8 cellular contexts compared by ENCODE assay signal in the genomic region with DNA sequence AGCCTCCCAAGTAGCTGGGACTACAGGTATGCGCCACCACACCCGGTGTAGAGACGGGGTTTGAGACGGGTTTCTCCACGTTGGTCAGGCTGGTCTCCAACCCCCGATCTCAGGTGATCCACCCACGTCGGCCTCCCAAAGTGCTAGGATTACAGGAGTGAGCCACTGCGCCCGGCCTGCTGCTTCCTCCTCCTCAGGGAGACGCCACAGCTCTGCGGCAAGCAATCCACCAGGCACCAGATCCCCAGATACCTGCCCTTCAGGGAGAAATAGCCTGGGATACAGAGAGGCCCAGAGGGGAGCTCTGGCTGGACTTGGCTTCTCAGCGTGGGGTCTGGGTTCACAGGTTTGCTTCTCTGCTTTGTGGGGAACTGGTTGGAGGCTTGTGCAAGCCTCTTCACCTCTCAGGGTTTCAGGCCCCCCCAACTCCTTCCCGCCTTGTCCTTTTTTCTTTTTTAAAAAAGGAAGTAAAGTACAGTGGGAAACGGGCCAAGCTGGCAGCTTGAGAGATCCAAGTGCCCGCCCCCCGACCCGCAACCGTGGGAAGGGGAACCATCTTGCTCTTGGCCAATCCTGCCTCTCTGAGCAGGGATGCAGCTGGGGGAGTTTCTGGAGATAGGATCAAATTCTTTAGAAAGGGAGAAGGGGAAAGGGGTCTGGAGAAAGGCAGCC. TPM values are rescaled to one million over a fixed set of nuclear protein-coding genes. Genes with fewer than 3 reads are reported as not detected.
A peak's percentile ranks its signal among the peaks of the same experiment; 100 is the strongest.
DNase-seq lines count a peak whose midpoint lies in the region; ATAC-seq and TF ChIP-seq lines count a peak whose summit lies in the region.

No MANE protein-coding gene starts in this region.

- H3K36me3 Mint-ChIP-seq in activated T-helper 1 cell treated with anti-CD3 and anti-CD28 coated beads, Interleukin-12 subunit alpha, Interleukin-12 subunit beta, Interleukin-2, Interleukin-4 antibody, amounts not matched to agents 30 ng/mL and 10 ng/mL and 1 ng/mL, durations not matched to agents 14 hours and 24 hours and 36 hours (ENCODE audit: low read depth), result no peaks in the 10 kb centered on the region

- no peak overlapping the region for H3K27ac Mint-ChIP-seq in activated T-helper 1 cell treated with anti-CD3 and anti-CD28 coated beads, Interleukin-12 subunit alpha, Interleukin-12 subunit beta, Interleukin-2, Interleukin-4 antibody, amounts not matched to agents 30 ng/mL and 10 ng/mL and 1 ng/mL, durations not matched to agents 14 hours and 24 hours and 36 hours

- no peak for DNase-seq in right atrium auricular region (ENCODE audit: low spot score)
- no peak for DNase-seq in left ventricle myocardium superior
- DNase-seq in activated T-helper 1 cell treated with anti-CD3 and anti-CD28 coated beads, Interleukin-12 subunit alpha, Interleukin-12 subunit beta, Interleukin-2, Interleukin-4 antibody, amounts not matched to agents 30 ng/mL and 10 ng/mL and 1 ng/mL, durations not matched to agents 14 hours and 24 hours and 36 hours (ENCODE audit: low spot score), result no peak
- peak; percentile 49 to 73 for DNase-seq in left lung
- no peak for DNase-seq in SW 1271 (lab: John Stamatoyannopoulos, UW)
- DNase-seq in HuH-7.5 (ENCODE audit: low spot score), result no peak
- DNase-seq in NCI-H1417 treated with DMSO at 0.1 percent for 48 hours (lab: John Stamatoyannopoulos, UW), result no peak
- DNase-seq in NCI-H446 (lab: John Stamatoyannopoulos, UW), result no peak

- no peaks in the 10 kb centered on the region for H3K9me3 ChIP-seq in right atrium auricular region
- no peaks in the 10 kb centered on the region for H3K9me3 ChIP-seq in left lung

- H3K4me1 ChIP-seq in right atrium auricular region (peaks cover 0 to 39% of the 10 kb centered on the region in 2 donors), left lung (peaks cover 28 to 58% of the 10 kb centered on the region in 2 donors)

- no peak for TF ChIP-seq CTCF in right atrium auricular region (IDR thresholded peaks at IDR 0.05)
- no peak for TF ChIP-seq CTCF in left lung (IDR thresholded peaks at IDR 0.05)

- peaks cover 10% of the 10 kb centered on the region for H3K4me1 Mint-ChIP-seq in activated T-helper 1 cell treated with anti-CD3 and anti-CD28 coated beads, Interleukin-12 subunit alpha, Interleukin-12 subunit beta, Interleukin-2, Interleukin-4 antibody, amounts not matched to agents 30 ng/mL and 10 ng/mL and 1 ng/mL, durations not matched to agents 14 hours and 24 hours and 36 hours (ENCODE audit: low read depth)

- intact Hi-C loops in left ventricle myocardium superior (cut with micrococcal nuclease) (no loop called here), left lung (cut with DNase I) (no loop called here)
- intact Hi-C loops in activated T-helper 1 cell treated with anti-CD3 and anti-CD28 coated beads, Interleukin-12 subunit alpha, Interleukin-12 subunit beta, Interleukin-2, Interleukin-4 antibody, amounts not matched to agents 30 ng/mL and 10 ng/mL and 1 ng/mL, durations not matched to agents 14 hours and 24 hours and 36 hours (cut with micrococcal nuclease), result loop anchor here (2.0 to 10.0 kb wide), 2 partner anchors 111 to 277 kb away; a partner anchor contains a TSS

- H3K27ac ChIP-seq in right atrium auricular region (peak overlapping the region; percentile 87 to 94), left lung (peak overlapping the region in 1 of 2 donors; percentile 92)

- H3K27me3 ChIP-seq in right atrium auricular region (no peaks in the 10 kb centered on the region), left lung (peaks cover 0 to 22% of the 10 kb centered on the region in 2 donors)

- peak overlapping the region; percentile 53 for H3K4me3 Mint-ChIP-seq in activated T-helper 1 cell treated with anti-CD3 and anti-CD28 coated beads, Interleukin-12 subunit alpha, Interleukin-12 subunit beta, Interleukin-2, Interleukin-4 antibody, amounts not matched to agents 30 ng/mL and 10 ng/mL and 1 ng/mL, durations not matched to agents 14 hours and 24 hours and 36 hours

- H3K36me3 ChIP-seq in right atrium auricular region (no peaks in the 10 kb centered on the region), left lung (peaks cover 0 to 3% of the 10 kb centered on the region in 2 donors)

- ATAC-seq in left ventricle myocardium superior (no peak), left lung (no peak)

- H3K4me3 ChIP-seq in right atrium auricular region (no peak overlapping the region), left lung (peak overlapping the region in 1 of 2 donors; percentile 73)

- H3K9me3 Mint-ChIP-seq in activated T-helper 1 cell treated with anti-CD3 and anti-CD28 coated beads, Interleukin-12 subunit alpha, Interleukin-12 subunit beta, Interleukin-2, Interleukin-4 antibody, amounts not matched to agents 30 ng/mL and 10 ng/mL and 1 ng/mL, durations not matched to agents 14 hours and 24 hours and 36 hours, result no peaks in the 10 kb centered on the region

- peaks cover 8% of the 10 kb centered on the region for H3K27me3 Mint-ChIP-seq in activated T-helper 1 cell treated with anti-CD3 and anti-CD28 coated beads, Interleukin-12 subunit alpha, Interleukin-12 subunit beta, Interleukin-2, Interleukin-4 antibody, amounts not matched to agents 30 ng/mL and 10 ng/mL and 1 ng/mL, durations not matched to agents 14 hours and 24 hours and 36 hours (ENCODE audit: insufficient read depth)

RNA-seq across cellular contexts. Expression of a gene that starts 2.6 kb away (rescaled TPM):
- total RNA-seq in right atrium auricular region, result 10 to 100 TPM in 1 of 2 donors, 1 to 10 TPM in 1; 6.4 to 16.8 TPM
- 2.7 TPM for total RNA-seq in left ventricle myocardium superior
- 16.5 and 17.8 TPM in 2 replicates for total RNA-seq in activated T-helper 1 cell treated with anti-CD3 and anti-CD28 coated beads, Interleukin-12 subunit alpha, Interleukin-12 subunit beta, Interleukin-2, Interleukin-4 antibody, amounts not matched to agents 30 ng/mL and 10 ng/mL and 1 ng/mL, durations not matched to agents 14 hours and 24 hours and 36 hours
- total RNA-seq in left lung, result 10 to 100 TPM in 1 of 2 donors, 1 to 10 TPM in 1; 6.3 to 35.1 TPM

RNA-seq across cellular contexts. Expression of a gene that starts 28.1 kb away (rescaled TPM):
- 10 to 100 TPM; 33.7 to 34.0 TPM for total RNA-seq in right atrium auricular region
- 38.8 TPM for total RNA-seq in left ventricle myocardium superior
- total RNA-seq in activated T-helper 1 cell treated with anti-CD3 and anti-CD28 coated beads, Interleukin-12 subunit alpha, Interleukin-12 subunit beta, Interleukin-2, Interleukin-4 antibody, amounts not matched to agents 30 ng/mL and 10 ng/mL and 1 ng/mL, durations not matched to agents 14 hours and 24 hours and 36 hours, result 41.2 and 44.0 TPM in 2 replicates
- 10 to 100 TPM; 51.2 to 52.8 TPM for total RNA-seq in left lung

Comparison
In these comparisons a context has a peak if more than half of its experiments do, and no peak if none do; other contexts are left out.
1. DNase-seq: peak in left lung (2 of 2); none in right atrium auricular region (single experiment), left ventricle myocardium superior (single experiment), activated T-helper 1 cell treated with anti-CD3 and anti-CD28 coated beads, Interleukin-12 subunit alpha, Interleukin-12 subunit beta, Interleukin-2, Interleukin-4 antibody, amounts not matched to agents 30 ng/mL and 10 ng/mL and 1 ng/mL, durations not matched to agents 14 hours and 24 hours and 36 hours (single experiment), SW 1271 (0 of 2), HuH-7.5 (single experiment), NCI-H1417 treated with DMSO at 0.1 percent for 48 hours (single experiment) and NCI-H446 (0 of 2).